In genomic region chr6:150925655-150925928, GRCh38 we compare ENCODE assay signal across 26 cellular contexts.
DNase-seq lines count a peak whose midpoint lies in the region; ATAC-seq and TF ChIP-seq lines count a peak whose summit lies in the region.
"Had no signal": no experiment of that assay in that cellular context is flagged by ENCODE, and none has a peak within 500 bp of the region (broad histone marks: within the 10 kb centered on the region; RNA-seq: fewer than 3 reads in every experiment).

No MANE protein-coding gene starts in this region.

- peaks cover 26% of the 10 kb centered on the region for H3K4me1 ChIP-seq in DOHH2 (ENCODE audit: control insufficient read depth, low read length)
- no peaks in the 10 kb centered on the region for H3K4me1 ChIP-seq in body of pancreas
- peaks cover 0 to 18% (median 0%) of the 10 kb centered on the region in 9 donors for H3K4me1 ChIP-seq in heart right ventricle
- H3K4me1 ChIP-seq: pancreas had no signal

- H3K4me3 ChIP-seq in DOHH2 (ENCODE audit: low read length) (no peak overlapping the region), body of pancreas (no peak overlapping the region), heart right ventricle (no peak overlapping the region)
- H3K4me3 ChIP-seq: pancreas, PC-9, SJCRH30, testis had no signal

- H3K79me2 ChIP-seq in DOHH2 (ENCODE audit: control insufficient read depth, low read length), result no peaks in the 10 kb centered on the region

- 0 out of 2 replicates have a peak, but pooled peaks cover 3% of the 10 kb centered on the region for H3F3A ChIP-seq in DOHH2 (ENCODE audit: control insufficient read depth, insufficient read depth)

- no peak for TF ChIP-seq POLR2A in body of pancreas (IDR thresholded peaks at IDR 0.05)

- intact Hi-C loops in body of pancreas (cut with DNase I), result no loop called here
- intact Hi-C loops in heart right ventricle (cut with DNase I), result no loop called here
- intact Hi-C loops in sciatic nerve (cut with DNase I), result no loop called here

- H3K9me3 ChIP-seq in DOHH2 (ENCODE audit: control insufficient read depth, insufficient read depth, low read length), result no peaks in the 10 kb centered on the region
- H3K9me3 ChIP-seq in body of pancreas, result no peaks in the 10 kb centered on the region
- no peaks in the 10 kb centered on the region for H3K9me3 ChIP-seq in heart right ventricle
- H3K9me3 ChIP-seq: pancreas, SJCRH30, testis had no signal

- H3K27ac ChIP-seq in DOHH2 (ENCODE audit: low read depth, low read length) (peak overlapping the region; percentile 67; the same call in 1 of the 2 replicates), body of pancreas (no peak overlapping the region), heart right ventricle (peak overlapping the region in 4 of 10 donors; percentile 28 to 58 (median 48))
- H3K27ac ChIP-seq: pancreas, PC-9, SJCRH30 had no signal

- H3K4me2 ChIP-seq in DOHH2 (ENCODE audit: low read length), result no peak overlapping the region
- H3K4me2 ChIP-seq: PC-9 had no signal

- ATAC-seq in body of pancreas (peak; percentile 27), heart right ventricle (peak in 7 of 8 donors; percentile 14 to 69 (median 61)), sciatic nerve (peak; percentile 81), HG03378 (IDR thresholded peaks at IDR 0.05; ENCODE audit: unreplicated experiment) (no peak)
- ATAC-seq: activated CD4-positive, alpha-beta T cell treated with anti-CD3 and anti-CD28 coated beads for 36 hours had no signal

- H3K27me3 ChIP-seq in DOHH2 (ENCODE audit: control insufficient read depth, low read length) (no peaks in the 10 kb centered on the region), body of pancreas (no peaks in the 10 kb centered on the region), heart right ventricle (no peaks in the 10 kb centered on the region)
- H3K27me3 ChIP-seq: pancreas, SJCRH30, testis had no signal

- H3K9me2 ChIP-seq in DOHH2 (replicated peaks; ENCODE audit: control insufficient read depth, low read length), result no peaks in the 10 kb centered on the region

- whole genome bisulfite sequencing in body of pancreas, 2 donors, result 64 to 86% methylated on average over 4 of the region's 4 CpGs
- 70 to 83% methylated on average over 4 of the region's 4 CpGs for WGBS in heart right ventricle, 2 donors

- H3K36me3 ChIP-seq in DOHH2 (ENCODE audit: control insufficient read depth, low read length) (peaks cover 68% of the 10 kb centered on the region), body of pancreas (replicated peaks in 1 of 2; ENCODE audit: insufficient read depth in 1 of 2, low read depth in 2 of 2) (no peaks in the 10 kb centered on the region), heart right ventricle (peaks cover 0 to 18% (median 0%) of the 10 kb centered on the region in 9 donors)

- DNase-seq in body of pancreas (no peak), heart right ventricle (no peak), sciatic nerve (ENCODE audit: low spot score) (no peak), GM10266 (ENCODE audit: extremely low spot score) (no peak), NCI-H2081 treated with DMSO at 0.1 percent for 48 hours (lab: John Stamatoyannopoulos, UW) (no peak), SKM-1 (lab: John Stamatoyannopoulos, UW; ENCODE audit: unreplicated experiment) (no peak)
- DNase-seq: activated CD4-positive, alpha-beta T cell treated with anti-CD3 and anti-CD28 coated beads for 36 hours; activated CD8-positive, alpha-beta memory T cell treated with anti-CD3 and anti-CD28 coated beads for 24 hours; activated T-cell treated with anti-CD3 and anti-CD28 coated beads, Interleukin-2, amount 50 U/mL, for 1 hour; CD4-positive, alpha-beta T cell; DMS 273 treated with DMSO at 0.1 percent for 48 hours; glutamatergic neuron; midbrain; NCI-H1417 treated with DMSO at 0.1 percent for 48 hours; NCI-H2107; NCI-H510A; NK-92 treated with Interleukin-12 subunit alpha and Interleukin-12 subunit beta, amount 100 ng/mL, for 24 hours; pancreas; PC-9; stimulated activated CD4-positive, alpha-beta T cell treated with anti-CD3 and anti-CD28 coated beads, Interleukin-4, amount 100 ng/mL, for 24 hours; stimulated activated naive B cell treated with anti-CD40 and anti-IgM and Interleukin-4, amounts not matched to agents 10 μg/mL and 1 μg/mL and 100 μg/mL, for 72 hours; T-helper 1 cell; testis had no signal

- H4K20me1 ChIP-seq in DOHH2 (ENCODE audit: control insufficient read depth, insufficient read depth, low read depth, low read length), result no peaks in the 10 kb centered on the region

- TF ChIP-seq CTCF in DOHH2 (IDR thresholded peaks at IDR 0.05; ENCODE audit: low read depth, low read length, poor library complexity, severe bottlenecking) (no peak), body of pancreas (IDR thresholded peaks at IDR 0.05) (no peak), heart right ventricle (IDR thresholded peaks at IDR 0.05) (no peak), GM10266 (IDR thresholded peaks at IDR 0.05; ENCODE audit: control insufficient read depth, insufficient read depth, low read depth, missing control alignments) (no peak)
